ENCODE assay signal across 1 cellular context in the genomic region with DNA sequence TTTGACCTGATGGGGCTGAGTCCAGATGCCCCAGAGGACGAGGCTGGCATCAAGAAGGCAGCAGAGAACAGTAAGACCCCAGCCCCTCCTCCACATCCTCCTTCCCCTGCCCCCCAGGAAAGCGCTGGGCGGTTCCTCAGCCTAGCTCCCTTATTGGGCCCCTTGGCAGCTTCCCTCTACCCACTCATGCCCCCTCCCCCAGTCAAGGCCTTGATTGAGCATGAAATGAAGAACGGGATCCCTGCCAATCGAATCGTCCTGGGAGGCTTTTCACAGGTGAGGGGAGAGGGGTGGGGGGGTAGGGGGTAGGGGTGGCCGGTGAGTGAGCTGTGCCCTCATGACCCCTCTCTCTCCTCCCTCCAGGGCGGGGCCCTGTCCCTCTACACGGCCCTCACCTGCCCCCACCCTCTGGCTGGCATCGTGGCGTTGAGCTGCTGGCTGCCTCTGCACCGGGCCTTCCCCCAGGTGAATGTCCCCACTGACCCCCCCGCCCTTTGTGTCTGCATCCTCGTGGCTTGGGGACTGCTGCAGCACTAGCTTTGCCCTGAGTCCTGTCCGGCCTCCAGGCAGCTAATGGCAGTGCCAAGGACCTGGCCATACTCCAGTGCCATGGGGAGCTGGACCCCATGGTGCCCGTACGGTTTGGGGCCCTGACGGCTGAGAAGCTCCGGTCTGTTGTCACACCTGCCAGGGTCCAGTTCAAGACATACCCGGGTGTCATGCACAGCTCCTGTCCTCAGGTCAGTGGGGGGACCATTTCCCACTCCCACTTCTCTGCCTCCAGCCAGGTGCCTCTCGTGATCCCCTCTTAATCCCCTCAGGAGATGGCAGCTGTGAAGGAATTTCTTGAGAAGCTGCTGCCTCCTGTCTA.
TF ChIP-seq lines count a peak whose summit lies in the region.

No MANE protein-coding gene starts in this region.

TF ChIP-seq in HCT116, 20 proteins besides CTCF, POLR2A, EP300 and RAD21 (continued from another document):
- TF ChIP-seq, protein P1, sequence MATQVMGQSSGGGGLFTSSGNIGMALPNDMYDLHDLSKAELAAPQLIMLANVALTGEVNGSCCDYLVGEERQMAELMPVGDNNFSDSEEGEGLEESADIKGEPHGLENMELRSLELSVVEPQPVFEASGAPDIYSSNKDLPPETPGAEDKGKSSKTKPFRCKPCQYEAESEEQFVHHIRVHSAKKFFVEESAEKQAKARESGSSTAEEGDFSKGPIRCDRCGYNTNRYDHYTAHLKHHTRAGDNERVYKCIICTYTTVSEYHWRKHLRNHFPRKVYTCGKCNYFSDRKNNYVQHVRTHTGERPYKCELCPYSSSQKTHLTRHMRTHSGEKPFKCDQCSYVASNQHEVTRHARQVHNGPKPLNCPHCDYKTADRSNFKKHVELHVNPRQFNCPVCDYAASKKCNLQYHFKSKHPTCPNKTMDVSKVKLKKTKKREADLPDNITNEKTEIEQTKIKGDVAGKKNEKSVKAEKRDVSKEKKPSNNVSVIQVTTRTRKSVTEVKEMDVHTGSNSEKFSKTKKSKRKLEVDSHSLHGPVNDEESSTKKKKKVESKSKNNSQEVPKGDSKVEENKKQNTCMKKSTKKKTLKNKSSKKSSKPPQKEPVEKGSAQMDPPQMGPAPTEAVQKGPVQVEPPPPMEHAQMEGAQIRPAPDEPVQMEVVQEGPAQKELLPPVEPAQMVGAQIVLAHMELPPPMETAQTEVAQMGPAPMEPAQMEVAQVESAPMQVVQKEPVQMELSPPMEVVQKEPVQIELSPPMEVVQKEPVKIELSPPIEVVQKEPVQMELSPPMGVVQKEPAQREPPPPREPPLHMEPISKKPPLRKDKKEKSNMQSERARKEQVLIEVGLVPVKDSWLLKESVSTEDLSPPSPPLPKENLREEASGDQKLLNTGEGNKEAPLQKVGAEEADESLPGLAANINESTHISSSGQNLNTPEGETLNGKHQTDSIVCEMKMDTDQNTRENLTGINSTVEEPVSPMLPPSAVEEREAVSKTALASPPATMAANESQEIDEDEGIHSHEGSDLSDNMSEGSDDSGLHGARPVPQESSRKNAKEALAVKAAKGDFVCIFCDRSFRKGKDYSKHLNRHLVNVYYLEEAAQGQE (IDR thresholded peaks at IDR 0.05; ENCODE audit: low read depth) = no peak
- TF ChIP-seq SIN3A (IDR thresholded peaks at IDR 0.05; ENCODE audit: low read depth) = no peak
- TF ChIP-seq, protein P2, sequence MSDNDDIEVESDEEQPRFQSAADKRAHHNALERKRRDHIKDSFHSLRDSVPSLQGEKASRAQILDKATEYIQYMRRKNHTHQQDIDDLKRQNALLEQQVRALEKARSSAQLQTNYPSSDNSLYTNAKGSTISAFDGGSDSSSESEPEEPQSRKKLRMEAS (IDR thresholded peaks at IDR 0.05) = no peak
- no peak for TF ChIP-seq TCF7L2 (IDR thresholded peaks at IDR 0.05; ENCODE audit: borderline replicate concordance, extremely low read depth, insufficient read depth, insufficient read length)
- no peak for TF ChIP-seq FOSL1 (IDR thresholded peaks at IDR 0.05; ENCODE audit: low read depth)
- no peak for TF ChIP-seq JUND (IDR thresholded peaks at IDR 0.05)
- TF ChIP-seq EZH2phosphoT487 (IDR thresholded peaks at IDR 0.05; ENCODE audit: borderline replicate concordance) = no peak
- TF ChIP-seq ELF1 (IDR thresholded peaks at IDR 0.05; ENCODE audit: borderline replicate concordance, low read depth) = no peak
